Comparison of ENCODE assay signal across 26 cellular contexts in genomic region chr12:65696227-65696626, GRCh38.
DNase-seq lines count a peak whose midpoint lies in the region; ATAC-seq, FAIRE-seq and TF ChIP-seq lines count a peak whose summit lies in the region.
"Had no signal": no experiment of that assay in that cellular context is flagged by ENCODE, and none has a peak within 500 bp of the region (broad histone marks: within the 10 kb centered on the region; RNA-seq: fewer than 3 reads in every experiment).

No MANE protein-coding gene starts in this region.

- no peaks in the 10 kb centered on the region for H3K27me3 ChIP-seq in bronchial epithelial cell (ENCODE audit: control insufficient read depth, insufficient read depth, low read length)
- H3K27me3 ChIP-seq in mesenchymal stem cell (ENCODE audit: control insufficient read depth in 1 of 2, insufficient read depth in 1 of 2, low read length in 2 of 2), result no peaks in the 10 kb centered on the region
- H3K27me3 ChIP-seq: body of pancreas, foreskin keratinocyte, MG63, sigmoid colon had no signal

- in situ Hi-C loops in ACHN (cut with HindIII; ENCODE audit: low pct_ligation_motif_present, low pct_unique_long_range_greater_than_20kb, low sequenced_read_pairs), result no loop called here

- no peak overlapping the region for H3K4me3 ChIP-seq in bronchial epithelial cell (ENCODE audit: low read depth, low read length)
- H3K4me3 ChIP-seq in mesenchymal stem cell (ENCODE audit: insufficient read depth in 1 of 2, low read depth in 1 of 2, low read length in 2 of 2), result no peak overlapping the region
- H3K4me3 ChIP-seq: body of pancreas, MG63, sigmoid colon, thoracic aorta had no signal

- no peak overlapping the region for H2BK120ac ChIP-seq in mesenchymal stem cell (ENCODE audit: low read depth, low read length)

- H2AK5ac ChIP-seq in mesenchymal stem cell (ENCODE audit: low read length, severe bottlenecking), result peak overlapping the region; percentile 6

- no peaks in the 10 kb centered on the region for H3K36me3 Mint-ChIP-seq in T-helper 2 cell treated with Interferon-gamma antibody and Interleukin-4, amounts not matched to agents 5 μg/mL and 100 μg/mL, for 36 hours (ENCODE audit: low read depth)
- H3K36me3 Mint-ChIP-seq: activated naive CD8-positive, alpha-beta T cell; IgD-negative memory B cell; naive thymus-derived CD4-positive, alpha-beta T cell; stimulated activated memory B cell treated with anti-CD40 and anti-IgM and Interleukin-4, amounts not matched to agents 10 μg/mL and 1 μg/mL and 100 μg/mL, for 72 hours had no signal

- no peak overlapping the region for H3K4ac ChIP-seq in mesenchymal stem cell (ENCODE audit: low read depth in 1 of 2, low read length in 2 of 2)

- H3K27ac ChIP-seq in mesenchymal stem cell (ENCODE audit: low read length, poor library complexity, severe bottlenecking), result peak overlapping the region; percentile 98
- H3K27ac ChIP-seq: body of pancreas, foreskin keratinocyte, HL-60, parathyroid adenoma, sigmoid colon, thoracic aorta had no signal

- H3K4me2 ChIP-seq in mesenchymal stem cell (ENCODE audit: low read length, poor library complexity, severe bottlenecking), result no peak overlapping the region

- H3K4me1 Mint-ChIP-seq in T-helper 2 cell treated with Interferon-gamma antibody and Interleukin-4, amounts not matched to agents 5 μg/mL and 100 μg/mL, for 36 hours (ENCODE audit: low read depth), result no peaks in the 10 kb centered on the region
- H3K4me1 Mint-ChIP-seq: activated CD4-positive, alpha-beta T cell treated with anti-CD3 and anti-CD28 coated beads, Interleukin-2, amount 10 ng/mL, durations not matched to agents 7 days and 5 days; activated T-helper 17 cell treated with anti-CD3 and anti-CD28 coated beads, Interleukin-2, amount 50 U/mL, for 72 hours; IgD-negative memory B cell; naive thymus-derived CD4-positive, alpha-beta T cell; stimulated activated memory B cell treated with anti-CD40 and anti-IgM and Interleukin-4, amounts not matched to agents 10 μg/mL and 1 μg/mL and 100 μg/mL, for 72 hours had no signal

- no peak for ATAC-seq in HG02642 (IDR thresholded peaks at IDR 0.05; ENCODE audit: poor library complexity, unreplicated experiment)
- ATAC-seq: activated T-helper 17 cell treated with anti-CD3 and anti-CD28 coated beads, Interleukin-2, amount 50 U/mL, for 72 hours; naive thymus-derived CD4-positive, alpha-beta T cell; stimulated activated memory B cell treated with anti-CD40 and anti-IgM and Interleukin-4, amounts not matched to agents 10 μg/mL and 1 μg/mL and 100 μg/mL, for 72 hours had no signal

- peaks cover 3% of the 10 kb centered on the region for H3K4me1 ChIP-seq in mesenchymal stem cell (ENCODE audit: control insufficient read depth, insufficient read depth, low read depth, low read length)
- H3K4me1 ChIP-seq: parathyroid adenoma, sigmoid colon had no signal

- no peak overlapping the region for H2BK12ac ChIP-seq in mesenchymal stem cell (ENCODE audit: low read length in 2 of 2)

- H3K9me3 ChIP-seq in mesenchymal stem cell (ENCODE audit: control insufficient read depth, low read length), result no peaks in the 10 kb centered on the region
- H3K9me3 ChIP-seq: body of pancreas, MG63, sigmoid colon, thoracic aorta had no signal

- H3K23ac ChIP-seq in mesenchymal stem cell (ENCODE audit: low read length in 2 of 2), result no peak overlapping the region

- DNase-seq in ACHN (peak; percentile 67), M059J (ENCODE audit: low read depth) (peak; percentile 59), bronchial epithelial cell (ENCODE audit: low read depth) (peak; percentile 76), mesenchymal stem cell (peak; percentile 47), cerebellar nuclear complex (lab: John Stamatoyannopoulos, UW) (no peak)
- no peak for DNase-seq in T-helper 2 cell treated with Interferon-gamma antibody and Interleukin-4, amounts not matched to agents 5 μg/mL and 100 μg/mL, for 36 hours (ENCODE audit: low spot score)
- DNase-seq in activated CD4-positive, alpha-beta T cell treated with anti-CD3 and anti-CD28 coated beads, Interleukin-2, amount 50 U/mL, for 1 hour, result no peak
- DNase-seq: activated CD4-positive, alpha-beta T cell treated with anti-CD3 and anti-CD28 coated beads, Interleukin-2, amount 10 ng/mL, durations not matched to agents 7 days and 5 days; cortex of kidney; naive thymus-derived CD4-positive, alpha-beta T cell; NCI-H2171 treated with DMSO at 0.1 percent for 48 hours; NCI-H526; sigmoid colon; stimulated activated CD4-positive, alpha-beta T cell treated with anti-CD3 and anti-CD28 coated beads, Interleukin-1b, Interleukin-23, amount 100 ng/mL, for 48 hours had no signal

- H4K8ac ChIP-seq in mesenchymal stem cell (ENCODE audit: low read length), result no peak overlapping the region

- H4K91ac ChIP-seq in mesenchymal stem cell (ENCODE audit: low read length), result no peak overlapping the region

- H3K79me1 ChIP-seq in mesenchymal stem cell (replicated peaks; ENCODE audit: low read length, poor library complexity, severe bottlenecking), result no peaks in the 10 kb centered on the region

- no peak for TF ChIP-seq CTCF in bronchial epithelial cell (IDR thresholded peaks at IDR 0.05; ENCODE audit: insufficient read depth, low read length, severe bottlenecking)

- no peak overlapping the region for H3K27ac Mint-ChIP-seq in T-helper 2 cell treated with Interferon-gamma antibody and Interleukin-4, amounts not matched to agents 5 μg/mL and 100 μg/mL, for 36 hours
- H3K27ac Mint-ChIP-seq: activated CD4-positive, alpha-beta T cell treated with anti-CD3 and anti-CD28 coated beads, Interleukin-2, amount 10 ng/mL, durations not matched to agents 7 days and 5 days; activated naive CD8-positive, alpha-beta T cell; activated T-helper 17 cell treated with anti-CD3 and anti-CD28 coated beads, Interleukin-2, amount 50 U/mL, for 72 hours; IgD-negative memory B cell; naive thymus-derived CD4-positive, alpha-beta T cell; stimulated activated memory B cell treated with anti-CD40 and anti-IgM and Interleukin-4, amounts not matched to agents 10 μg/mL and 1 μg/mL and 100 μg/mL, for 72 hours had no signal

- H3K27me3 Mint-ChIP-seq in T-helper 2 cell treated with Interferon-gamma antibody and Interleukin-4, amounts not matched to agents 5 μg/mL and 100 μg/mL, for 36 hours (ENCODE audit: low read depth), result peaks cover 3% of the 10 kb centered on the region
- H3K27me3 Mint-ChIP-seq: activated T-helper 17 cell treated with anti-CD3 and anti-CD28 coated beads, Interleukin-2, amount 50 U/mL, for 72 hours; IgD-negative memory B cell; stimulated activated memory B cell treated with anti-CD40 and anti-IgM and Interleukin-4, amounts not matched to agents 10 μg/mL and 1 μg/mL and 100 μg/mL, for 72 hours had no signal

- no peak overlapping the region for H3K14ac ChIP-seq in mesenchymal stem cell (ENCODE audit: low read length in 2 of 2)

- no peak overlapping the region for H2AFZ ChIP-seq in mesenchymal stem cell (ENCODE audit: low read depth, low read length)
- H2AFZ ChIP-seq: parathyroid adenoma had no signal

- FAIRE-seq in bronchial epithelial cell (lab: Jason Lieb, UNC), result no peak
- FAIRE-seq: kidney had no signal

- no peak overlapping the region for H2BK5ac ChIP-seq in mesenchymal stem cell (ENCODE audit: low read depth, low read length, poor library complexity, severe bottlenecking)

- H2BK15ac ChIP-seq in mesenchymal stem cell (ENCODE audit: low read depth, poor library complexity, severe bottlenecking), result no peak overlapping the region

- no peak overlapping the region for H3K18ac ChIP-seq in mesenchymal stem cell (ENCODE audit: low read depth in 1 of 2, low read length in 2 of 2)

- H3K36me3 ChIP-seq in bronchial epithelial cell (ENCODE audit: control insufficient read depth, insufficient read depth, low read length) (no peaks in the 10 kb centered on the region), mesenchymal stem cell (ENCODE audit: control insufficient read depth in 1 of 2, insufficient read depth in 2 of 2, low read depth in 1 of 2, low read length in 2 of 2) (no peaks in the 10 kb centered on the region)
- H3K36me3 ChIP-seq: MG63, sigmoid colon, thoracic aorta had no signal

- no peak overlapping the region for H3K9ac ChIP-seq in mesenchymal stem cell (ENCODE audit: low read length)
- H3K9ac ChIP-seq: parathyroid adenoma had no signal

- no peak overlapping the region for H3K4me3 Mint-ChIP-seq in T-helper 2 cell treated with Interferon-gamma antibody and Interleukin-4, amounts not matched to agents 5 μg/mL and 100 μg/mL, for 36 hours
- H3K4me3 Mint-ChIP-seq: activated CD4-positive, alpha-beta T cell treated with anti-CD3 and anti-CD28 coated beads, Interleukin-2, amount 10 ng/mL, durations not matched to agents 7 days and 5 days; activated naive CD8-positive, alpha-beta T cell; activated T-helper 17 cell treated with anti-CD3 and anti-CD28 coated beads, Interleukin-2, amount 50 U/mL, for 72 hours; IgD-negative memory B cell; naive thymus-derived CD4-positive, alpha-beta T cell; stimulated activated memory B cell treated with anti-CD40 and anti-IgM and Interleukin-4, amounts not matched to agents 10 μg/mL and 1 μg/mL and 100 μg/mL, for 72 hours had no signal

- H3K9me3 Mint-ChIP-seq in T-helper 2 cell treated with Interferon-gamma antibody and Interleukin-4, amounts not matched to agents 5 μg/mL and 100 μg/mL, for 36 hours, result no peaks in the 10 kb centered on the region
- H3K9me3 Mint-ChIP-seq: activated CD4-positive, alpha-beta T cell treated with anti-CD3 and anti-CD28 coated beads, Interleukin-2, amount 10 ng/mL, durations not matched to agents 7 days and 5 days; activated T-helper 17 cell treated with anti-CD3 and anti-CD28 coated beads, Interleukin-2, amount 50 U/mL, for 72 hours; stimulated activated memory B cell treated with anti-CD40 and anti-IgM and Interleukin-4, amounts not matched to agents 10 μg/mL and 1 μg/mL and 100 μg/mL, for 72 hours had no signal

Comparison
In these comparisons a context has a peak if more than half of its experiments do, and no peak if none do; other contexts are left out.
1. DNase-seq: peak in ACHN (single experiment), M059J (single experiment), bronchial epithelial cell (single experiment) and mesenchymal stem cell (single experiment); none in T-helper 2 cell treated with Interferon-gamma antibody and Interleukin-4, amounts not matched to agents 5 μg/mL and 100 μg/mL, for 36 hours (single experiment), activated CD4-positive, alpha-beta T cell treated with anti-CD3 and anti-CD28 coated beads, Interleukin-2, amount 50 U/mL, for 1 hour (single experiment) and cerebellar nuclear complex (0 of 2).